Comparison of ENCODE assay signal across 14 cellular contexts in genomic region chr11:60880189-60880588, GRCh38.
DNase-seq lines count a peak whose midpoint lies in the region; ATAC-seq and TF ChIP-seq lines count a peak whose summit lies in the region.
"Had no signal": no experiment of that assay in that cellular context is flagged by ENCODE, and none has a peak within 500 bp of the region (broad histone marks: within the 10 kb centered on the region; RNA-seq: fewer than 3 reads in every experiment).

No MANE protein-coding gene starts in this region.

- H3K36me3 ChIP-seq in DND-41 (ENCODE audit: insufficient read depth, low read length) (peaks cover 10% of the 10 kb centered on the region), parathyroid adenoma (ENCODE audit: control insufficient read depth, insufficient read depth, low read length) (no peaks in the 10 kb centered on the region)

- no peak overlapping the region for H3K9ac ChIP-seq in DND-41 (ENCODE audit: low read depth, low read length)
- H3K9ac ChIP-seq in parathyroid adenoma: no peak overlapping the region

- H3K27me3 ChIP-seq in DND-41 (ENCODE audit: insufficient read depth, low read length, poor library complexity) (no peaks in the 10 kb centered on the region), parathyroid adenoma (ENCODE audit: control insufficient read depth, insufficient read depth, low read length) (no peaks in the 10 kb centered on the region)

- no peaks in the 10 kb centered on the region for H3K79me2 ChIP-seq in DND-41 (ENCODE audit: insufficient read depth, low read length)
- H3K79me2 ChIP-seq in parathyroid adenoma: peaks cover 2% of the 10 kb centered on the region

- H2AFZ ChIP-seq in DND-41 (ENCODE audit: low read depth, low read length) (no peak overlapping the region), parathyroid adenoma (no peak overlapping the region)

- no peak for ATAC-seq in DND-41 (ENCODE audit: insufficient read depth, low read depth)
- ATAC-seq in HG03520 (IDR thresholded peaks at IDR 0.05; ENCODE audit: unreplicated experiment): no peak
- no peak for ATAC-seq in GM21528 (IDR thresholded peaks at IDR 0.05; ENCODE audit: low FRiP score, unreplicated experiment)
- ATAC-seq: HCT116 had no signal

- H4K20me1 ChIP-seq in DND-41 (ENCODE audit: insufficient read depth, low read length): no peaks in the 10 kb centered on the region

- no peak overlapping the region for H3K4me3 ChIP-seq in DND-41 (ENCODE audit: low read depth in 1 of 2, low read length in 2 of 2)
- no peak overlapping the region for H3K4me3 ChIP-seq in parathyroid adenoma (ENCODE audit: low read depth, low read length)

- no peak overlapping the region for H3K4me2 ChIP-seq in DND-41 (ENCODE audit: insufficient read depth, low read length)
- H3K4me2 ChIP-seq in parathyroid adenoma (ENCODE audit: low read length): no peak overlapping the region

- H3K4me1 ChIP-seq in DND-41 (ENCODE audit: insufficient read depth, low read length) (peaks cover 4% of the 10 kb centered on the region; the same call in 1 of the 2 replicates), parathyroid adenoma (peaks cover 39% of the 10 kb centered on the region)

- DNase-seq in DMS53 (lab: John Stamatoyannopoulos, UW) (peak; percentile 58), DMS53 treated with DMSO at 0.1 percent for 48 hours (lab: John Stamatoyannopoulos, UW; ENCODE audit: unreplicated experiment) (no peak), DND-41 (no peak), ecto neural progenitor cell (ENCODE audit: low spot score) (peak; percentile 41), HUDEP-2 (lab: John Stamatoyannopoulos, UW; ENCODE audit: unreplicated experiment in 76 of 76) (no peak)
- DNase-seq: Calu3; CD4-positive, alpha-beta T cell; DMS 273 treated with DMSO at 0.1 percent for 48 hours; GDM1 had no signal

- H3K9me3 ChIP-seq in DND-41 (ENCODE audit: insufficient read depth, low read length, severe bottlenecking) (no peaks in the 10 kb centered on the region), parathyroid adenoma (ENCODE audit: control insufficient read depth, low read length) (no peaks in the 10 kb centered on the region)

- TF ChIP-seq CTCF in DND-41 (IDR thresholded peaks at IDR 0.05; ENCODE audit: borderline replicate concordance, extremely low read depth, low read length, poor library complexity, severe bottlenecking): no peak
- no peak for TF ChIP-seq CTCF in parathyroid adenoma (IDR thresholded peaks at IDR 0.05)

- H3K27ac ChIP-seq in DND-41 (ENCODE audit: low read length): 0 out of 2 replicates have a peak overlapping the region, but pooled peaks have one; percentile 22
- peak overlapping the region; percentile 99 for H3K27ac ChIP-seq in parathyroid adenoma
- H3K27ac ChIP-seq: 22Rv1 had no signal

Comparison
In these comparisons a context has a peak if more than half of its experiments do, and no peak if none do; other contexts are left out.
1. DNase-seq: peak in DMS53 (single experiment) and ecto neural progenitor cell (single experiment); none in DMS53 treated with DMSO at 0.1 percent for 48 hours (single experiment), DND-41 (single experiment) and HUDEP-2 (0 of 76).